In genomic region chr2:61493523-61493942, GRCh38 we compare ENCODE assay signal across 1 cellular context.
TF ChIP-seq lines count a peak whose summit lies in the region.

No MANE protein-coding gene starts in this region.

TF ChIP-seq in HepG2, 621 proteins besides CTCF, POLR2A, EP300 and RAD21:
- TF ChIP-seq POLR2AphosphoS5 (IDR thresholded peaks at IDR 0.05; ENCODE audit: low read depth, low read length) (0 out of 2 replicates have a peak, but pooled peaks have one; percentile 1), ZNF142 (CRISPR knock-in tag; IDR thresholded peaks at IDR 0.05) (no peak)
